In the genomic region with DNA sequence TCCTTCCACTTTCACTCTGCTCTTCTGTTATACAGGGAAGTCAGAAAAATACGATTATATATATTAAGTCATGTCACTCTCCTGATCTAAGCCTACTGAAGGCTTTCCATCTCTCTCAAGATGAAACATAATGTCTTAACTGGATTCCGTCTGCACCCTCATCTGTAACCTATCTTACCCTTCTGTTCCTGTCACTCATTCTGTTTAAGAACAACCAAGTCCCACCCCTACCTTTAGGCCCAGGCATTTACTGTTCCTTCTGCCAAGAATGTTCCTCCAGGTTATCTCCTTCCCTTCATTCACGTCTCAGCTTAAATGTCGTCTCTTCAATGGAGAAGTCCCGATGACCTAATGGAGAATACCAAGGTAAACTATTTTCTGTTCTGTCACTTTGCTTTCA, we compare ENCODE assay signal across 9 cellular contexts.
"Had no signal": no experiment of that assay in that cellular context is flagged by ENCODE, and none has a peak within 500 bp of the region (broad histone marks: within the 10 kb centered on the region; RNA-seq: fewer than 3 reads in every experiment).

No MANE protein-coding gene starts in this region.

- H3K36me3 Mint-ChIP-seq: IgD-negative memory B cell had no signal

- H3K4me3 Mint-ChIP-seq: HFFc6 had no signal

- ATAC-seq: HCT116, HepG2 had no signal

- H3K4me1 ChIP-seq: HAP-1 had no signal

- FAIRE-seq: HepG2 had no signal

- H3K36me3 ChIP-seq: HAP-1 had no signal

- H3K27me3 Mint-ChIP-seq: IgD-negative memory B cell had no signal

- H3K9ac ChIP-seq: GM23248 had no signal

- H3K9me3 ChIP-seq: HAP-1 had no signal

- H3K27ac Mint-ChIP-seq: HFFc6, IgD-negative memory B cell had no signal

- H2AFZ ChIP-seq: GM23248 had no signal

- H3K4me3 ChIP-seq: GM23248, HAP-1 had no signal

- DNase-seq: GM23248, GOT3, H7, HFFc6 had no signal

- H3K27ac ChIP-seq: GM23248, HL-60 had no signal
